In the genomic region with DNA sequence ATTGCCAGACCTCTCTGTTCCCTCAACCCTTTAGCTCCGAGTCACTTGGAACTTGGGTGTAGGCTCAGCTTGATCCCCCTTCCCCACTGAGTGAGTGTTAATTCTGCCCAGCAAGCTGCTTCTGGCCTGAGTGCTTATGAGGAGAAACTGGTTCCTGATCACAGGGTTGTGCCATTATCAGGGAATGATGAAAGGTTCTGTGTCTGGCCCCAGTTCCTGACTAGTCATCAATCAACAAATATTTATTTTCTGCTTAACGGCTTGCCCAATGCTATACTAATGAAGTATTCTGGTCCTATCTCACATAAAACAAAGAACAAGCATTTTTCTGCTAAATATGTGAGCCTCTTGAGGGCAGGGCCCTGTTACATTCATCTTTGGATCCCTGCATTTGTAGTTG, we compare ENCODE assay signal across 14 cellular contexts. TPM values are rescaled to one million over a fixed set of nuclear protein-coding genes. Genes with fewer than 3 reads are reported as not detected.
DNase-seq lines count a peak whose midpoint lies in the region; ATAC-seq and TF ChIP-seq lines count a peak whose summit lies in the region.
"Had no signal": no experiment of that assay in that cellular context is flagged by ENCODE, and none has a peak within 500 bp of the region (broad histone marks: within the 10 kb centered on the region; RNA-seq: fewer than 3 reads in every experiment).

No MANE protein-coding gene starts in this region.

- no peak overlapping the region for H3K4me3 Mint-ChIP-seq in osteocyte (ENCODE audit: unreplicated experiment)
- H3K4me3 Mint-ChIP-seq: CD14-positive monocyte; CD8-positive, alpha-beta memory T cell had no signal

- no peak overlapping the region for H3K27ac ChIP-seq in right atrium auricular region
- H3K27ac ChIP-seq in left ventricle myocardium inferior (replicated peaks), result no peak overlapping the region
- H3K27ac ChIP-seq: 22Rv1, GM23248 had no signal

- peaks cover 10% of the 10 kb centered on the region for H3K36me3 ChIP-seq in right atrium auricular region
- H3K36me3 ChIP-seq in left ventricle myocardium inferior, result peaks cover 19% of the 10 kb centered on the region

- no peak overlapping the region for H3K27ac Mint-ChIP-seq in osteocyte (ENCODE audit: unreplicated experiment)
- H3K27ac Mint-ChIP-seq: CD14-positive monocyte had no signal

- peaks cover 15% of the 10 kb centered on the region for H3K36me3 Mint-ChIP-seq in osteocyte (ENCODE audit: unreplicated experiment)

- TF ChIP-seq CTCF in right atrium auricular region (IDR thresholded peaks at IDR 0.05) (no peak), left ventricle myocardium inferior (IDR thresholded peaks at IDR 0.05; ENCODE audit: borderline replicate concordance) (no peak), epithelial cell of esophagus (IDR thresholded peaks at IDR 0.05; ENCODE audit: insufficient read depth, low read depth, low read length, missing control alignments) (no peak), osteocyte (IDR thresholded peaks at IDR 0.05) (no peak)

- H3K9me3 ChIP-seq in right atrium auricular region (no peaks in the 10 kb centered on the region), left ventricle myocardium inferior (replicated peaks) (no peaks in the 10 kb centered on the region)
- H3K9me3 ChIP-seq: Caco-2 had no signal

- DNase-seq in DMS53 (lab: John Stamatoyannopoulos, UW), result peak; percentile 50
- no peak for DNase-seq in DMS53 treated with DMSO at 0.1 percent for 48 hours (lab: John Stamatoyannopoulos, UW; ENCODE audit: unreplicated experiment)
- peak; percentile 2 for DNase-seq in right atrium auricular region (ENCODE audit: low spot score)
- DNase-seq in left ventricle myocardium inferior, result no peak
- peak; percentile 7 for DNase-seq in epithelial cell of esophagus (ENCODE audit: low read depth)
- peak; percentile 42 for DNase-seq in osteocyte (ENCODE audit: extremely low spot score, unreplicated experiment)
- no peak for DNase-seq in activated CD4-positive, alpha-beta T cell treated with anti-CD3 and anti-CD28 coated beads, Interleukin-2, amount 50 U/mL, for 1 hour
- DNase-seq: Caco-2; CD8-positive, alpha-beta memory T cell; GM23248 had no signal

- H3K4me1 Mint-ChIP-seq in osteocyte (ENCODE audit: unreplicated experiment), result no peaks in the 10 kb centered on the region
- H3K4me1 Mint-ChIP-seq: CD14-positive monocyte had no signal

- H3K4me3 ChIP-seq in right atrium auricular region, result no peak overlapping the region
- no peak overlapping the region for H3K4me3 ChIP-seq in left ventricle myocardium inferior
- H3K4me3 ChIP-seq in epithelial cell of esophagus (ENCODE audit: low read length), result no peak overlapping the region
- H3K4me3 ChIP-seq: GM23248 had no signal

- no peaks in the 10 kb centered on the region for H3K27me3 ChIP-seq in right atrium auricular region
- no peaks in the 10 kb centered on the region for H3K27me3 ChIP-seq in left ventricle myocardium inferior (ENCODE audit: low read depth)

- H3K27me3 Mint-ChIP-seq in osteocyte (ENCODE audit: unreplicated experiment), result no peaks in the 10 kb centered on the region
- H3K27me3 Mint-ChIP-seq: CD8-positive, alpha-beta memory T cell had no signal

- H3K4me1 ChIP-seq in right atrium auricular region, result no peaks in the 10 kb centered on the region
- H3K4me1 ChIP-seq in left ventricle myocardium inferior, result no peaks in the 10 kb centered on the region
- H3K4me1 ChIP-seq: Caco-2 had no signal

- no peaks in the 10 kb centered on the region for H3K9me3 Mint-ChIP-seq in osteocyte (ENCODE audit: unreplicated experiment)
- H3K9me3 Mint-ChIP-seq: CD14-positive monocyte; CD8-positive, alpha-beta memory T cell had no signal

- ATAC-seq in HG03196 (IDR thresholded peaks at IDR 0.05; ENCODE audit: unreplicated experiment), result no peak
- ATAC-seq: HCT116 had no signal

- intact Hi-C loops in left ventricle myocardium inferior (cut with micrococcal nuclease), result no loop called here

RNA-seq across cellular contexts. Expression of a gene that starts 20.8 kb away (rescaled TPM):
- total RNA-seq in right atrium auricular region (10 to 100 TPM; 11.0 to 20.6 TPM), left ventricle myocardium inferior (15.3 TPM), osteocyte (40.4 and 44.0 TPM in 2 replicates)

RNA-seq across cellular contexts. Expression of a gene that starts 59.0 kb away (rescaled TPM):
- total RNA-seq in right atrium auricular region (under 1 TPM in 1 of 2 donors, not detected in 1; 0.28 TPM), left ventricle myocardium inferior (0.11 TPM), osteocyte (1.9 and 3.0 TPM in 2 replicates)

RNA-seq across cellular contexts. Expression of a gene that starts 59.1 kb away (rescaled TPM):
- 1 to 10 TPM; 5.9 to 7.2 TPM for total RNA-seq in right atrium auricular region
- 20.5 TPM for total RNA-seq in left ventricle myocardium inferior
- 35.0 and 35.9 TPM in 2 replicates for total RNA-seq in osteocyte

Comparison
In these comparisons a context has a peak if more than half of its experiments do, and no peak if none do; other contexts are left out.
1. DNase-seq: peak in DMS53 (single experiment), right atrium auricular region (single experiment), epithelial cell of esophagus (single experiment) and osteocyte (single experiment); none in DMS53 treated with DMSO at 0.1 percent for 48 hours (single experiment), left ventricle myocardium inferior (single experiment) and activated CD4-positive, alpha-beta T cell treated with anti-CD3 and anti-CD28 coated beads, Interleukin-2, amount 50 U/mL, for 1 hour (single experiment).